9 cellular contexts compared by ENCODE assay signal in genomic region chr12:47807338-47807737, GRCh38. TPM values are rescaled to one million over a fixed set of nuclear protein-coding genes. Genes with fewer than 3 reads are reported as not detected.
DNase-seq lines count a peak whose midpoint lies in the region; ATAC-seq and TF ChIP-seq lines count a peak whose summit lies in the region.
"Had no signal": no experiment of that assay in that cellular context is flagged by ENCODE, and none has a peak within 500 bp of the region (broad histone marks: within the 10 kb centered on the region; RNA-seq: fewer than 3 reads in every experiment).

No MANE protein-coding gene starts in this region.

- intact Hi-C loops in breast epithelium (cut with DNase I; ENCODE audit: low total_unique reads): no loop called here
- intact Hi-C loops in tibial artery (cut with DNase I; ENCODE audit: low total_unique reads): no loop called here

- ATAC-seq in activated CD8-positive, alpha-beta memory T cell treated with anti-CD3 and anti-CD28 coated beads, Interleukin-2, amount 10 ng/mL, durations not matched to agents 7 days and 5 days: no peak
- ATAC-seq in HG03097 (IDR thresholded peaks at IDR 0.05; ENCODE audit: low FRiP score, unreplicated experiment): no peak
- ATAC-seq: Panc1 had no signal

- peak overlapping the region; percentile 96 for H3K27ac Mint-ChIP-seq in activated CD8-positive, alpha-beta memory T cell treated with anti-CD3 and anti-CD28 coated beads, Interleukin-2, amount 10 ng/mL, durations not matched to agents 7 days and 5 days

- no peaks in the 10 kb centered on the region for H3K27me3 Mint-ChIP-seq in activated CD8-positive, alpha-beta memory T cell treated with anti-CD3 and anti-CD28 coated beads, Interleukin-2, amount 10 ng/mL, durations not matched to agents 7 days and 5 days

- no peak for TF ChIP-seq CTCF in breast epithelium (IDR thresholded peaks at IDR 0.05)
- TF ChIP-seq CTCF in tibial artery (IDR thresholded peaks at IDR 0.05): no peak

- no peaks in the 10 kb centered on the region for H3K9me3 Mint-ChIP-seq in activated CD8-positive, alpha-beta memory T cell treated with anti-CD3 and anti-CD28 coated beads, Interleukin-2, amount 10 ng/mL, durations not matched to agents 7 days and 5 days (ENCODE audit: low read depth)

- H3K27ac ChIP-seq in breast epithelium (peak overlapping the region; percentile 98 to 99), muscle layer of duodenum (ENCODE audit: low read length) (peak overlapping the region; percentile 56), tibial artery (peak overlapping the region; percentile 91 to 99)

- no peak for DNase-seq in activated CD8-positive, alpha-beta memory T cell treated with anti-CD3 and anti-CD28 coated beads, Interleukin-2, amount 10 ng/mL, durations not matched to agents 7 days and 5 days
- no peak for DNase-seq in activated CD8-positive, alpha-beta memory T cell treated with anti-CD3 and anti-CD28 coated beads, Interleukin-2, amount 50 U/mL, for 4 hours
- DNase-seq in breast epithelium (ENCODE audit: low spot score in 2 of 2) (no peak), tibial artery (peak in 1 of 2 donors; percentile 79), NCI-H510A treated with DMSO at 0.1 percent for 48 hours (lab: John Stamatoyannopoulos, UW) (no peak)
- DNase-seq in effector CD4-positive, alpha-beta T cell: no peak

- CTCF ChIA-PET in activated CD8-positive, alpha-beta memory T cell treated with anti-CD3 and anti-CD28 coated beads, Interleukin-2, amount 10 ng/mL, durations not matched to agents 7 days and 5 days (lab: Charles Lee): interaction anchor here (0.9 to 27.3 kb wide), 11 partner anchors 9 to 142 kb away, joined by 3 to 775 read pairs (median 9); partner anchors contain the start of genes HDAC7 and SLC48A1

- no peaks in the 10 kb centered on the region for H3K27me3 ChIP-seq in breast epithelium
- H3K27me3 ChIP-seq in muscle layer of duodenum (ENCODE audit: low read depth, low read length): no peaks in the 10 kb centered on the region
- no peaks in the 10 kb centered on the region for H3K27me3 ChIP-seq in tibial artery

- peaks cover 40 to 71% of the 10 kb centered on the region in 2 donors for H3K4me1 ChIP-seq in breast epithelium
- H3K4me1 ChIP-seq in muscle layer of duodenum (ENCODE audit: control insufficient read depth in 1 of 2, insufficient read depth in 2 of 2, low read length in 2 of 2): peaks cover 80 to 94% of the 10 kb centered on the region in 2 donors
- peaks cover 0 to 100% (median 98%) of the 10 kb centered on the region in 4 donors for H3K4me1 ChIP-seq in tibial artery

- no peak for TF ChIP-seq POLR2A in breast epithelium (IDR thresholded peaks at IDR 0.05)

- H3K4me1 Mint-ChIP-seq in activated CD8-positive, alpha-beta memory T cell treated with anti-CD3 and anti-CD28 coated beads, Interleukin-2, amount 10 ng/mL, durations not matched to agents 7 days and 5 days: peaks cover 97% of the 10 kb centered on the region

- H3K4me3 ChIP-seq in breast epithelium (no peak overlapping the region), muscle layer of duodenum (ENCODE audit: low read depth in 1 of 2, low read length in 2 of 2) (peak overlapping the region in 1 of 2 donors; percentile 33), tibial artery (no peak overlapping the region)

- H3K36me3 ChIP-seq in breast epithelium: no peaks in the 10 kb centered on the region
- H3K36me3 ChIP-seq in muscle layer of duodenum (ENCODE audit: control insufficient read depth in 1 of 2, insufficient read depth in 2 of 2, low read length in 2 of 2): no peaks in the 10 kb centered on the region
- peaks cover 0 to 7% (median 5%) of the 10 kb centered on the region in 3 donors for H3K36me3 ChIP-seq in tibial artery

- peak overlapping the region; percentile 68 for H3K4me3 Mint-ChIP-seq in activated CD8-positive, alpha-beta memory T cell treated with anti-CD3 and anti-CD28 coated beads, Interleukin-2, amount 10 ng/mL, durations not matched to agents 7 days and 5 days

- H3K9me3 ChIP-seq in breast epithelium (no peaks in the 10 kb centered on the region), muscle layer of duodenum (ENCODE audit: control insufficient read depth in 1 of 2, low read length in 2 of 2) (no peaks in the 10 kb centered on the region), tibial artery (no peaks in the 10 kb centered on the region)

- H3K36me3 Mint-ChIP-seq in activated CD8-positive, alpha-beta memory T cell treated with anti-CD3 and anti-CD28 coated beads, Interleukin-2, amount 10 ng/mL, durations not matched to agents 7 days and 5 days: peaks cover 51% of the 10 kb centered on the region

RNA-seq across cellular contexts. Expression of gene HDAC7, which starts 12.4 kb away (rescaled TPM):
- 100 to 1,000 TPM; 226 to 284 TPM for total RNA-seq in activated CD8-positive, alpha-beta memory T cell treated with anti-CD3 and anti-CD28 coated beads, Interleukin-2, amount 10 ng/mL, durations not matched to agents 7 days and 5 days
- total RNA-seq in breast epithelium: 10 to 100 TPM; 37.6 to 77.0 (median 44.9) TPM

RNA-seq across cellular contexts. Expression of gene SLC48A1, which starts 34.3 kb away (rescaled TPM):
- 10 to 100 TPM; 13.9 to 18.5 TPM for total RNA-seq in activated CD8-positive, alpha-beta memory T cell treated with anti-CD3 and anti-CD28 coated beads, Interleukin-2, amount 10 ng/mL, durations not matched to agents 7 days and 5 days
- total RNA-seq in breast epithelium: 10 to 100 TPM; 27.5 to 51.5 (median 30.6) TPM

RNA-seq across cellular contexts. Expression of gene RAPGEF3, which starts 48.7 kb away (rescaled TPM):
- total RNA-seq in activated CD8-positive, alpha-beta memory T cell treated with anti-CD3 and anti-CD28 coated beads, Interleukin-2, amount 10 ng/mL, durations not matched to agents 7 days and 5 days: 1 to 10 TPM; 1.5 to 1.9 TPM
- total RNA-seq in breast epithelium: 10 to 100 TPM; 40.6 to 87.8 (median 60.3) TPM

Comparison
In these comparisons a context has a peak if more than half of its experiments do, and no peak if none do; other contexts are left out.
1. RNA of gene RAPGEF3, which starts 48.7 kb away (total RNA-seq): 40.6 to 87.8 TPM in breast epithelium; 1.5 to 1.9 TPM in activated CD8-positive, alpha-beta memory T cell treated with anti-CD3 and anti-CD28 coated beads, Interleukin-2, amount 10 ng/mL, durations not matched to agents 7 days and 5 days; every median in the first group is over 10 times any median in the second.
2. Peak in every context shown above with its lines, with median percentiles within 50 percentile points of each other: H3K27ac ChIP-seq.